Comparison of ENCODE assay signal across 6 cellular contexts in genomic region chr16:61818850-61819249, GRCh38.
"Had no signal": no experiment of that assay in that cellular context is flagged by ENCODE, and none has a peak within 500 bp of the region (broad histone marks: within the 10 kb centered on the region; RNA-seq: fewer than 3 reads in every experiment).

No MANE protein-coding gene starts in this region.

- DNase-seq: Karpas-422, KBM-7, KG1 had no signal

- H3K9ac ChIP-seq: KMS-11 had no signal

- FAIRE-seq: HTR-8/SVneo had no signal

- H3K4me2 ChIP-seq: KMS-11 had no signal

- H3K27ac ChIP-seq: HL-60, KMS-11 had no signal
